Comparison of ENCODE assay signal across 1 cellular context in genomic region chr6:44858998-44859397, GRCh38.
TF ChIP-seq lines count a peak whose summit lies in the region.

No MANE protein-coding gene starts in this region.

TF ChIP-seq in HEK293, 187 proteins besides CTCF, POLR2A, EP300 and RAD21 (continued from another document):
- TF ChIP-seq ZSCAN5A (tag by site-specific recombination; IDR thresholded peaks at IDR 0.05), result no peak
- no peak for TF ChIP-seq ZSCAN18 (tag by site-specific recombination; IDR thresholded peaks at IDR 0.05)
- TF ChIP-seq SCRT2 (tag by site-specific recombination; IDR thresholded peaks at IDR 0.05), result no peak
- TF ChIP-seq ZNF692 (tag by site-specific recombination; IDR thresholded peaks at IDR 0.05), result no peak
